In genomic region chr3:50161320-50161719, GRCh38 we compare ENCODE assay signal across 16 cellular contexts. TPM values are rescaled to one million over a fixed set of nuclear protein-coding genes. Genes with fewer than 3 reads are reported as not detected.
A peak's percentile ranks its signal among the peaks of the same experiment; 100 is the strongest.
DNase-seq lines count a peak whose midpoint lies in the region; ATAC-seq, FAIRE-seq and TF ChIP-seq lines count a peak whose summit lies in the region.
"Had no signal": no experiment of that assay in that cellular context is flagged by ENCODE, and none has a peak within 500 bp of the region (broad histone marks: within the 10 kb centered on the region; RNA-seq: fewer than 3 reads in every experiment).

No MANE protein-coding gene starts in this region.

- H3K27ac Mint-ChIP-seq in nephron progenitor cell: peak overlapping the region; percentile 92

- H3K9me3 ChIP-seq in heart right ventricle: no peaks in the 10 kb centered on the region
- H3K9me3 ChIP-seq in esophagus (ENCODE audit: control insufficient read depth in 2 of 2, insufficient read depth in 1 of 2, low read depth in 1 of 2, low read length in 1 of 2): no peaks in the 10 kb centered on the region

- DNase-seq in heart right ventricle (no peak), left cardiac atrium (no peak), nephron progenitor cell (no peak), urothelium cell line (ENCODE audit: low spot score) (no peak), NCI-H146 treated with DMSO at 0.1 percent for 48 hours (lab: John Stamatoyannopoulos, UW; ENCODE audit: unreplicated experiment) (no peak)
- no peak for DNase-seq in activated effector memory CD4-positive, alpha-beta T cell treated with Interleukin-2 at 50 U/mL for 16 hours
- DNase-seq: activated naive CD4-positive, alpha-beta T cell; Calu3; stimulated activated CD4-positive, alpha-beta T cell treated with anti-CD3 and anti-CD28 coated beads, Interleukin-4, amount 100 ng/mL, for 1 hour had no signal

- H3K27me3 ChIP-seq in heart right ventricle (peaks cover 0 to 18% (median 0%) of the 10 kb centered on the region in 7 donors), esophagus (ENCODE audit: control insufficient read depth in 1 of 2, insufficient read depth in 2 of 2, low read length in 2 of 2) (no peaks in the 10 kb centered on the region)
- H3K27me3 ChIP-seq: cardiac muscle cell had no signal

- ATAC-seq in heart right ventricle: peak in 2 of 8 donors; percentile 3 to 19
- ATAC-seq in left cardiac atrium: no peak
- ATAC-seq in HG03565 (IDR thresholded peaks at IDR 0.05; ENCODE audit: unreplicated experiment): no peak

- H3K27ac ChIP-seq in heart right ventricle (peak overlapping the region; percentile 60 to 91 (median 84)), esophagus (ENCODE audit: low read depth in 2 of 2, low read length in 1 of 2) (peak overlapping the region; percentile 88 to 98)
- H3K27ac ChIP-seq: cardiac muscle cell, SK-N-MC had no signal

- no peak for TF ChIP-seq CTCF in heart right ventricle (IDR thresholded peaks at IDR 0.05)
- TF ChIP-seq CTCF in nephron progenitor cell (IDR thresholded peaks at IDR 0.05): no peak

- peaks cover 93% of the 10 kb centered on the region for H3K4me1 Mint-ChIP-seq in nephron progenitor cell

- peak; percentile 44 for FAIRE-seq in urothelium cell line (lab: Jason Lieb, UNC)
- FAIRE-seq: A204.1, H54 had no signal

- WGBS in heart right ventricle, 2 donors: 54 to 61% methylated on average over 13 of the region's 13 CpGs
- WGBS in esophagus, 2 donors: 36 to 38% methylated on average over 13 of the region's 13 CpGs

- no peaks in the 10 kb centered on the region for H3K36me3 ChIP-seq in heart right ventricle
- peaks cover 0 to 28% of the 10 kb centered on the region in 2 donors for H3K36me3 ChIP-seq in esophagus (ENCODE audit: control insufficient read depth in 2 of 2, insufficient read depth in 2 of 2, low read length in 1 of 2)
- H3K36me3 ChIP-seq: cardiac muscle cell had no signal

- H3K4me3 ChIP-seq in heart right ventricle (peak overlapping the region in 4 of 10 donors; percentile 8 to 29 (median 26)), esophagus (ENCODE audit: low read depth in 1 of 2, low read length in 2 of 2) (no peak overlapping the region)
- H3K4me3 ChIP-seq: cardiac muscle cell, SK-N-MC had no signal

- intact Hi-C loops in heart right ventricle (cut with DNase I) (no loop called here), left cardiac atrium (cut with DNase I) (no loop called here)

- H3K4me1 ChIP-seq in heart right ventricle (peaks cover 36 to 95% (median 67%) of the 10 kb centered on the region in 9 donors), esophagus (ENCODE audit: control insufficient read depth in 2 of 2, insufficient read depth in 2 of 2, low read length in 1 of 2) (peaks cover 19 to 61% of the 10 kb centered on the region in 2 donors)

- H3K36me3 Mint-ChIP-seq in nephron progenitor cell (ENCODE audit: low read depth): peaks cover 44% of the 10 kb centered on the region

- no peaks in the 10 kb centered on the region for H3K9me3 Mint-ChIP-seq in nephron progenitor cell

- no peaks in the 10 kb centered on the region for H3K27me3 Mint-ChIP-seq in nephron progenitor cell (ENCODE audit: low read depth, poor library complexity)

- peak overlapping the region; percentile 42 for H3K4me3 Mint-ChIP-seq in nephron progenitor cell

RNA-seq across cellular contexts. Expression of gene SEMA3F, which starts 6.2 kb away (rescaled TPM):
- total RNA-seq in heart right ventricle (10 to 100 TPM in 5 of 10 donors, 1 to 10 TPM in 5; 5.1 to 37.2 (median 10.2) TPM), left cardiac atrium (10 to 100 TPM; 12.5 to 24.0 TPM)
- polyA plus RNA-seq in heart right ventricle (10 to 100 TPM; 15.1 to 21.3 TPM), esophagus (10 to 100 TPM; 55.4 to 79.6 TPM)

RNA-seq across cellular contexts. Expression of gene GNAT1, which starts 30.1 kb away (rescaled TPM):
- total RNA-seq in heart right ventricle (not detected), left cardiac atrium (not detected)
- polyA plus RNA-seq in heart right ventricle (not detected), esophagus (under 1 TPM; 0.02 to 0.07 TPM)
- total RNA-seq: Calu3, cardiac muscle cell, M059J had no signal
- polyA plus RNA-seq: cardiac muscle cell had no signal

RNA-seq across cellular contexts. Expression of gene SLC38A3, which starts 43.8 kb away (rescaled TPM):
- 10 to 100 TPM in 7 of 10 donors, 1 to 10 TPM in 3; 6.2 to 16.4 (median 11.2) TPM for total RNA-seq in heart right ventricle
- polyA plus RNA-seq in heart right ventricle: 10 to 100 TPM in 1 of 2 donors, 1 to 10 TPM in 1; 1.4 to 11.8 TPM
- total RNA-seq in left cardiac atrium: 1 to 10 TPM; 5.2 to 7.7 TPM
- polyA plus RNA-seq in esophagus: under 1 TPM; 0.08 to 0.11 TPM
- total RNA-seq: Calu3 had no signal
